10 cellular contexts compared by ENCODE assay signal in the genomic region with DNA sequence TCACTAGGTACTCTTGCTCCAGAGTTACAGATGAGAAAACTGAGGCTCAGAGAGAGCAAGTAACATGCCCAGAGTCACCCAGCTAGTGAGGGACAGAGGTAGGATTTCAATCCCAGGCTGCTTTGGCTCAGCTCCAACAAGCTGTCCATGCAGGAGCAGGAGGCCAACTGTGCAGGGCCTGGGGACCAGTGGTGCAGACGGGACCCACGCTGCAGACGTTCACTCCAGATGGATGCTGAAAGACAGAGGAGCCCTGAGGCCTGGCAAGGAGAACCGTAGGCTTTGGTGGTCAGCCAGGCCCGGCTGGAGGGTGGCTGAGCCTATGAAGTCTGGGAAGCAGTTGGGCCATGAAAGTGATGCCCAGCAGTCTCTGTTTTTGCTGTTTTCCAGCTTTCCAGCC.
DNase-seq lines count a peak whose midpoint lies in the region; ATAC-seq and TF ChIP-seq lines count a peak whose summit lies in the region.
"Had no signal": no experiment of that assay in that cellular context is flagged by ENCODE, and none has a peak within 500 bp of the region (broad histone marks: within the 10 kb centered on the region; RNA-seq: fewer than 3 reads in every experiment).

No MANE protein-coding gene starts in this region.

- no peaks in the 10 kb centered on the region for H3K36me3 ChIP-seq in ascending aorta
- no peaks in the 10 kb centered on the region for H3K36me3 ChIP-seq in rectal smooth muscle tissue (ENCODE audit: control insufficient read depth, insufficient read depth, low read length)

- H3K27ac ChIP-seq in AG04450 (ENCODE audit: low read depth, low read length), result peak overlapping the region; percentile 92
- H3K27ac ChIP-seq in ascending aorta, result peak overlapping the region; percentile 48 to 75
- H3K27ac ChIP-seq in rectal smooth muscle tissue (ENCODE audit: low read depth, low read length), result peak overlapping the region; percentile 80

- CTCF ChIA-PET in AG04450 (lab: Charles Lee), result interaction anchor here (1.0 to 1.9 kb wide), 2 partner anchors 73 to 164 kb away, joined by 3 to 7 read pairs; no protein-coding TSS in a partner anchor

- H3K27me3 ChIP-seq in AG04450 (ENCODE audit: control insufficient read depth, insufficient read depth, low read length), result no peaks in the 10 kb centered on the region
- H3K27me3 ChIP-seq in ascending aorta, result no peaks in the 10 kb centered on the region
- no peaks in the 10 kb centered on the region for H3K27me3 ChIP-seq in rectal smooth muscle tissue (ENCODE audit: control insufficient read depth, insufficient read depth, low read length)

- ATAC-seq in left cardiac atrium, result peak; percentile 66 to 67
- ATAC-seq in GM19395 (IDR thresholded peaks at IDR 0.05; ENCODE audit: unreplicated experiment), result no peak

- no peak for TF ChIP-seq CTCF in AG04450 (IDR thresholded peaks at IDR 0.05; ENCODE audit: low read depth, low read length)
- no peak for TF ChIP-seq CTCF in ascending aorta (IDR thresholded peaks at IDR 0.05)

- POLR2A ChIA-PET in AG04450 (lab: Yijun Ruan, JAX), result interaction anchor here (0.5 to 2.2 kb wide), 3 partner anchors 9 to 153 kb away, joined by 4 to 22 read pairs (median 6); no protein-coding TSS in a partner anchor

- H3K4me1 ChIP-seq in ascending aorta (peaks cover 26 to 49% of the 10 kb centered on the region in 2 donors), rectal smooth muscle tissue (ENCODE audit: control insufficient read depth, insufficient read depth, low read length) (peaks cover 33% of the 10 kb centered on the region)

- no peak overlapping the region for H3K9ac ChIP-seq in rectal smooth muscle tissue (ENCODE audit: low read length)

- intact Hi-C loops in ascending aorta (cut with DNase I) (no loop called here), left cardiac atrium (cut with DNase I) (loop anchor here in 1 of 2 donors (10.0 kb wide), 1 partner anchor 52 kb away; no protein-coding TSS in a partner anchor)

- DNase-seq in AG04450 (ENCODE audit: low read depth, low spot score), result no peak
- DNase-seq in ascending aorta (ENCODE audit: low spot score in 2 of 2), result no peak
- DNase-seq in left cardiac atrium, result peak; percentile 74
- DNase-seq in NCI-H1092 treated with DMSO at 0.1 percent for 48 hours (lab: John Stamatoyannopoulos, UW), result no peak
- no peak for DNase-seq in putamen (ENCODE audit: low spot score)
- no peak for DNase-seq in activated CD8-positive, alpha-beta memory T cell treated with anti-CD3 and anti-CD28 coated beads for 24 hours
- DNase-seq: NCI-H1417, nephron progenitor cell had no signal

- H3K4me3 ChIP-seq in AG04450 (ENCODE audit: low read depth, low read length) (no peak overlapping the region), ascending aorta (no peak overlapping the region), rectal smooth muscle tissue (ENCODE audit: low read length) (no peak overlapping the region)

- H3K9me3 ChIP-seq in AG04450 (ENCODE audit: control insufficient read depth, insufficient read depth, low read length), result no peaks in the 10 kb centered on the region; the same call in 1 of the 2 replicates
- no peaks in the 10 kb centered on the region for H3K9me3 ChIP-seq in ascending aorta
